Comparison of ENCODE assay signal across 9 cellular contexts in the genomic region with DNA sequence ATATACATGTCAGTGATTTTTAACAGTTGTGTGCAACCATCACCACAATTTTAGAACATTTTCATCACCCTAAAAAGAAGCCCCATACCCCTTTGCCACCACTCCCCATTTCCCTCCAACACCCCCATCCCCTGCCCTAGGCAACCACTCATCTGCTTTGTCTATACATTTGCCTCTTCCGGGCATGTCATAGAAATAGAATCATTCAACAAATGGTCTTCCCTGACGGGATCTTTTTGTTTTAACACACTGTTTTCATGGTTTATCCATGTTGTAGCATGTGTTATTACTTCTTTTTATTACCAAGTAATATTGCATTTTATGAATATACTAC. TPM values are rescaled to one million over a fixed set of nuclear protein-coding genes. Genes with fewer than 3 reads are reported as not detected.
DNase-seq lines count a peak whose midpoint lies in the region; ATAC-seq and TF ChIP-seq lines count a peak whose summit lies in the region.
"Had no signal": no experiment of that assay in that cellular context is flagged by ENCODE, and none has a peak within 500 bp of the region (broad histone marks: within the 10 kb centered on the region; RNA-seq: fewer than 3 reads in every experiment).

No MANE protein-coding gene starts in this region.

- ATAC-seq in thoracic aorta (ENCODE audit: insufficient number of reproducible peaks, low FRiP score, low read depth), result no peak

- H3K4me1 Mint-ChIP-seq in activated naive CD4-positive, alpha-beta T cell treated with anti-CD3 and anti-CD28 coated beads, Interleukin-2, amount 10 ng/mL, durations not matched to agents 7 days and 5 days, result peaks cover 62% of the 10 kb centered on the region
- peaks cover 53% of the 10 kb centered on the region for H3K4me1 Mint-ChIP-seq in activated naive CD8-positive, alpha-beta T cell (ENCODE audit: low read depth)

- H3K4me1 ChIP-seq in thoracic aorta (ENCODE audit: control insufficient read depth in 1 of 2, low read depth in 2 of 2), result peaks cover 11 to 25% of the 10 kb centered on the region in 2 donors

- peak overlapping the region; percentile 45 to 56 for H3K27ac ChIP-seq in thoracic aorta

- no peaks in the 10 kb centered on the region for H3K36me3 ChIP-seq in kidney epithelial cell (ENCODE audit: control insufficient read depth, insufficient read depth, low read length)
- no peaks in the 10 kb centered on the region for H3K36me3 ChIP-seq in thoracic aorta

- DNase-seq in activated naive CD4-positive, alpha-beta T cell treated with anti-CD3 and anti-CD28 coated beads, Interleukin-2, amount 10 ng/mL, durations not matched to agents 7 days and 5 days, result no peak
- DNase-seq in activated naive CD4-positive, alpha-beta T cell treated with anti-CD3 and anti-CD28 coated beads, Interleukin-2, amount 50 U/mL, for 16 hours, result no peak
- DNase-seq in kidney epithelial cell (ENCODE audit: low read depth), result no peak
- no peak for DNase-seq in thoracic aorta (ENCODE audit: low spot score)
- no peak for DNase-seq in HCEC 1CT
- DNase-seq in cerebellar cortex (ENCODE audit: low spot score), result no peak
- DNase-seq in stimulated activated CD8-positive, alpha-beta memory T cell treated with anti-CD3 and anti-CD28 coated beads, Interleukin-4, amount 100 ng/mL, for 48 hours, result no peak

- H3K27me3 ChIP-seq in kidney epithelial cell (ENCODE audit: control insufficient read depth, insufficient read depth, low read length), result no peaks in the 10 kb centered on the region
- no peaks in the 10 kb centered on the region for H3K27me3 ChIP-seq in thoracic aorta (replicated peaks; ENCODE audit: insufficient read depth)

- H3K4me3 ChIP-seq in kidney epithelial cell (ENCODE audit: low read depth, low read length), result peak overlapping the region; percentile 48
- H3K4me3 ChIP-seq in thoracic aorta, result peak overlapping the region; percentile 73

- H3K27me3 Mint-ChIP-seq in activated naive CD4-positive, alpha-beta T cell treated with anti-CD3 and anti-CD28 coated beads, Interleukin-2, amount 10 ng/mL, durations not matched to agents 7 days and 5 days, result peaks cover 14% of the 10 kb centered on the region
- H3K27me3 Mint-ChIP-seq in activated naive CD8-positive, alpha-beta T cell, result no peaks in the 10 kb centered on the region

- H3K9me3 ChIP-seq in thoracic aorta, result no peaks in the 10 kb centered on the region
- H3K9me3 ChIP-seq: mucosa of descending colon had no signal

- H3K27ac Mint-ChIP-seq in activated naive CD4-positive, alpha-beta T cell treated with anti-CD3 and anti-CD28 coated beads, Interleukin-2, amount 10 ng/mL, durations not matched to agents 7 days and 5 days, result peak overlapping the region; percentile 94
- H3K27ac Mint-ChIP-seq in activated naive CD8-positive, alpha-beta T cell, result peak overlapping the region; percentile 98

- TF ChIP-seq CTCF in kidney epithelial cell (IDR thresholded peaks at IDR 0.05; ENCODE audit: insufficient read depth, low read length, poor library complexity, severe bottlenecking), result no peak
- TF ChIP-seq CTCF in thoracic aorta (IDR thresholded peaks at IDR 0.05), result no peak

- H3K9me3 Mint-ChIP-seq in activated naive CD4-positive, alpha-beta T cell treated with anti-CD3 and anti-CD28 coated beads, Interleukin-2, amount 10 ng/mL, durations not matched to agents 7 days and 5 days, result no peaks in the 10 kb centered on the region
- peaks cover 3% of the 10 kb centered on the region for H3K9me3 Mint-ChIP-seq in activated naive CD8-positive, alpha-beta T cell (ENCODE audit: low read depth)

- CTCF ChIA-PET in activated naive CD4-positive, alpha-beta T cell treated with anti-CD3 and anti-CD28 coated beads, Interleukin-2, amount 10 ng/mL, durations not matched to agents 7 days and 5 days (lab: Charles Lee), result interaction anchor here (2.1 kb wide), 1 partner anchor 20 kb away, joined by 12 read pairs; no protein-coding TSS in a partner anchor

- H3K36me3 Mint-ChIP-seq in activated naive CD4-positive, alpha-beta T cell treated with anti-CD3 and anti-CD28 coated beads, Interleukin-2, amount 10 ng/mL, durations not matched to agents 7 days and 5 days, result peaks cover 23% of the 10 kb centered on the region
- peaks cover 10% of the 10 kb centered on the region for H3K36me3 Mint-ChIP-seq in activated naive CD8-positive, alpha-beta T cell

- peak overlapping the region; percentile 92 for H3K4me3 Mint-ChIP-seq in activated naive CD4-positive, alpha-beta T cell treated with anti-CD3 and anti-CD28 coated beads, Interleukin-2, amount 10 ng/mL, durations not matched to agents 7 days and 5 days
- peak overlapping the region; percentile 95 for H3K4me3 Mint-ChIP-seq in activated naive CD8-positive, alpha-beta T cell

RNA-seq across cellular contexts. Expression of gene VILL, which starts 4.0 kb away (rescaled TPM):
- total RNA-seq in kidney epithelial cell (7.8 and 11.6 TPM in 2 replicates), thoracic aorta (10 to 100 TPM; 11.5 to 13.7 TPM)

RNA-seq across cellular contexts. Expression of gene PLCD1, which starts 34.8 kb away (rescaled TPM):
- total RNA-seq in kidney epithelial cell, result 19.0 and 21.8 TPM in 2 replicates
- total RNA-seq in thoracic aorta, result 10 to 100 TPM; 34.8 to 93.3 TPM

RNA-seq across cellular contexts. Expression of gene DLEC1, which starts 44.4 kb away (rescaled TPM):
- total RNA-seq in kidney epithelial cell, result 0.17 TPM in 1 of 2 replicates, not detected in the other
- under 1 TPM; 0.14 to 0.35 TPM for total RNA-seq in thoracic aorta
